8 cellular contexts compared by ENCODE assay signal in the genomic region with DNA sequence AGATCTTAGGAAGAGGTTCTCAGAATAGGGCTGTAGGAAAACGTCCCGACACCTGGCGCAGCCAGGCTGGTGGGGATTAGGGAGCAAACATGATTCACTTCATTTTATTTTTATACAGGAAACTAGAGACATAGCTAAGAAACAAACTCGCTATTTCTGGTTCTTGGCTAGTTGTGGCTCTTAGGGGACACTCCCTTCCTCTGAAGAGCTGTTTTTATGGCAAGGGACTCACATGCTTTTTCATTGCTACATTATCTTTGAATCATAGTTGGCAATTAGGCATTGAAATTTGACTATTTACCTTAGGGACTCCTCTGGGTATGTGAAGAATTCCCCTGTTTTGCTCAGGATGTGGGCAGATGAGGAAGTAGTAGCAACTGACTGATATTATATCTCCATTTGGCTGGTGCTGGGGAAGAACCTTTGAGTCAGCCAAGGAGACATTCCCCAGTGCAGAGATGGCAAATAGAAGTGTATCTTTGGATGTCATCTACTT.
DNase-seq lines count a peak whose midpoint lies in the region; ATAC-seq and TF ChIP-seq lines count a peak whose summit lies in the region.

No MANE protein-coding gene starts in this region.

- no peak for TF ChIP-seq CTCF in thyroid gland (IDR thresholded peaks at IDR 0.05)

- TF ChIP-seq POLR2A in thyroid gland (IDR thresholded peaks at IDR 0.05), result no peak

- H3K4me1 Mint-ChIP-seq in CD4-positive, CD25-positive, alpha-beta regulatory T cell, result peaks cover 2 to 24% (median 14%) of the 10 kb centered on the region in 4 donors
- peaks cover 50% of the 10 kb centered on the region for H3K4me1 Mint-ChIP-seq in activated T-cell treated with anti-CD3 and anti-CD28 coated beads, Interleukin-2, amount 50 U/mL, for 72 hours (ENCODE audit: low read depth)
- H3K4me1 Mint-ChIP-seq in naive B cell, result peaks cover 13 to 17% (median 14%) of the 10 kb centered on the region in 3 donors

- no peaks in the 10 kb centered on the region for H3K27me3 ChIP-seq in CD4-positive, CD25-positive, alpha-beta regulatory T cell (ENCODE audit: control insufficient read depth, insufficient read depth, low read length)
- H3K27me3 ChIP-seq in thyroid gland, result no peaks in the 10 kb centered on the region

- intact Hi-C loops in thyroid gland (cut with DNase I), result loop anchor here (10.0 kb wide), 1 partner anchor 316 kb away; no protein-coding TSS in a partner anchor

- H3K4me3 ChIP-seq in CD4-positive, CD25-positive, alpha-beta regulatory T cell (ENCODE audit: low read depth, low read length), result peak overlapping the region; percentile 23
- no peak overlapping the region for H3K4me3 ChIP-seq in thyroid gland (replicated peaks in 1 of 3)

- peak overlapping the region in 2 of 4 donors; percentile 6 to 16 for H3K4me3 Mint-ChIP-seq in CD4-positive, CD25-positive, alpha-beta regulatory T cell
- H3K4me3 Mint-ChIP-seq in activated T-cell treated with anti-CD3 and anti-CD28 coated beads, Interleukin-2, amount 50 U/mL, for 72 hours, result peak overlapping the region; percentile 52 to 63
- peak overlapping the region in 1 of 8 donors; percentile 29 for H3K4me3 Mint-ChIP-seq in naive B cell

- peak in 1 of 3 donors; percentile 48 for DNase-seq in CD4-positive, CD25-positive, alpha-beta regulatory T cell
- DNase-seq in activated T-cell treated with anti-CD3 and anti-CD28 coated beads, Interleukin-2, amount 50 U/mL, for 72 hours, result peak in 1 of 2 donors; percentile 36
- DNase-seq in naive B cell, result peak; percentile 25
- no peak for DNase-seq in iPS-NIHi7 (ENCODE audit: extremely low spot score)
- no peak for DNase-seq in thyroid gland
- DNase-seq in NCI-H524 (lab: John Stamatoyannopoulos, UW), result no peak

- peak; percentile 54 to 59 for ATAC-seq in CD4-positive, CD25-positive, alpha-beta regulatory T cell (ENCODE audit: low read depth in 2 of 2)
- ATAC-seq in GM19395 (IDR thresholded peaks at IDR 0.05; ENCODE audit: unreplicated experiment), result peak; percentile 63
- ATAC-seq in HG03460 (IDR thresholded peaks at IDR 0.05; ENCODE audit: unreplicated experiment), result peak; percentile 72
- ATAC-seq in activated T-cell treated with anti-CD3 and anti-CD28 coated beads, Interleukin-2, amount 50 U/mL, for 72 hours (replicated peaks in 1 of 2), result peak; percentile 82 to 89
- ATAC-seq in naive B cell (ENCODE audit: low read depth in 2 of 2), result peak; percentile 93 to 94

- no peaks in the 10 kb centered on the region for H3K27me3 Mint-ChIP-seq in CD4-positive, CD25-positive, alpha-beta regulatory T cell
- H3K27me3 Mint-ChIP-seq in activated T-cell treated with anti-CD3 and anti-CD28 coated beads, Interleukin-2, amount 50 U/mL, for 72 hours (ENCODE audit: low read depth), result peaks cover 44% of the 10 kb centered on the region
- H3K27me3 Mint-ChIP-seq in naive B cell, result peaks cover 12 to 32% (median 27%) of the 10 kb centered on the region in 3 donors

- WGBS in thyroid gland, 2 donors, result 60 to 74% methylated on average over 4 of the region's 4 CpGs

- no peaks in the 10 kb centered on the region for H3K36me3 Mint-ChIP-seq in CD4-positive, CD25-positive, alpha-beta regulatory T cell
- peaks cover 12 to 18% of the 10 kb centered on the region in 2 donors for H3K36me3 Mint-ChIP-seq in activated T-cell treated with anti-CD3 and anti-CD28 coated beads, Interleukin-2, amount 50 U/mL, for 72 hours (ENCODE audit: insufficient read depth in 2 of 2)
- H3K36me3 Mint-ChIP-seq in naive B cell, result peaks cover 4 to 8% of the 10 kb centered on the region in 2 donors

- H3K4me1 ChIP-seq in CD4-positive, CD25-positive, alpha-beta regulatory T cell (ENCODE audit: control insufficient read depth, insufficient read depth, low read length, poor library complexity, severe bottlenecking), result peaks cover 9% of the 10 kb centered on the region
- peaks cover 10 to 12% of the 10 kb centered on the region in 2 donors for H3K4me1 ChIP-seq in thyroid gland

- H3K27ac Mint-ChIP-seq in CD4-positive, CD25-positive, alpha-beta regulatory T cell, result peak overlapping the region in 2 of 3 donors; percentile 37 to 81
- no peak overlapping the region for H3K27ac Mint-ChIP-seq in activated T-cell treated with anti-CD3 and anti-CD28 coated beads, Interleukin-2, amount 50 U/mL, for 72 hours
- peak overlapping the region in 3 of 6 donors; percentile 50 to 53 (median 52) for H3K27ac Mint-ChIP-seq in naive B cell

- no peaks in the 10 kb centered on the region for H3K36me3 ChIP-seq in CD4-positive, CD25-positive, alpha-beta regulatory T cell (ENCODE audit: control insufficient read depth, insufficient read depth, low read length)
- no peaks in the 10 kb centered on the region for H3K36me3 ChIP-seq in thyroid gland

- peaks cover 0 to 16% (median 9%) of the 10 kb centered on the region in 7 donors for H3K9me3 Mint-ChIP-seq in CD4-positive, CD25-positive, alpha-beta regulatory T cell
- peaks cover 4 to 6% of the 10 kb centered on the region in 2 donors for H3K9me3 Mint-ChIP-seq in activated T-cell treated with anti-CD3 and anti-CD28 coated beads, Interleukin-2, amount 50 U/mL, for 72 hours
- H3K9me3 Mint-ChIP-seq in naive B cell, result peaks cover 5 to 30% (median 20%) of the 10 kb centered on the region in 7 donors

- peaks cover 3 to 9% of the 10 kb centered on the region in 2 experiments for H3K9me3 ChIP-seq in CD4-positive, CD25-positive, alpha-beta regulatory T cell (ENCODE audit: control insufficient read depth in 2 of 2, low read length in 2 of 2)
- H3K9me3 ChIP-seq in thyroid gland, result no peaks in the 10 kb centered on the region

- H3K27ac ChIP-seq in CD4-positive, CD25-positive, alpha-beta regulatory T cell (ENCODE audit: insufficient read depth, low read length, poor library complexity, severe bottlenecking), result peak overlapping the region; percentile 61
- H3K27ac ChIP-seq in thyroid gland, result peak overlapping the region in 1 of 3 donors; percentile 39
